In the genomic region with DNA sequence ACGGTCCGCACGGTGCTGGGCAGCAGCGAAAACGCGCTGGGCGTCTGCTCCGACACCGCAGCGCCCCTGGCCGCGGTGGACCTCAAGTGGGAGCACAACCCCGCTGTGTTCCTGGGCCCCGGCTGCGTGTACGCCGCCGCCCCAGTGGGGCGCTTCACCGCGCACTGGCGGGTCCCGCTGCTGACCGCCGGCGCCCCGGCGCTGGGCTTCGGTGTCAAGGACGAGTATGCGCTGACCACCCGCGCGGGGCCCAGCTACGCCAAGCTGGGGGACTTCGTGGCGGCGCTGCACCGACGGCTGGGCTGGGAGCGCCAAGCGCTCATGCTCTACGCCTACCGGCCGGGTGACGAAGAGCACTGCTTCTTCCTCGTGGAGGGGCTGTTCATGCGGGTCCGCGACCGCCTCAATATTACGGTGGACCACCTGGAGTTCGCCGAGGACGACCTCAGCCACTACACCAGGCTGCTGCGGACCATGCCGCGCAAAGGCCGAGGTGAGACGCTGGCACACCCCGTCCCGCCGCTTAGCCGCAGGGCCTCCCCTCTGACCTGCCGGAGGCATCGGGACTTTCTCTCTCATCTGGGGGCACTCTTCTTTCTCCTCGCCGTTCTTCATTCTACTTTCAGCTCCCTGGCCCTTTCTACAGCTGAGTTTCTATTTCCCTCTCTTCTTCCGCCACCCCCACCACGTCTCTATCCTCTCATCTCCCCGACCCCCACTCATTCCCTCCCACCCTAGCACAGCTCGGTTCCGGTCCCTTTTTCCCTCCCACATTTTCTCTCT, we compare ENCODE assay signal across 6 cellular contexts. TPM values are rescaled to one million over a fixed set of nuclear protein-coding genes. Genes with fewer than 3 reads are reported as not detected.
A peak's percentile ranks its signal among the peaks of the same experiment; 100 is the strongest.
DNase-seq lines count a peak whose midpoint lies in the region; TF ChIP-seq lines count a peak whose summit lies in the region.

No MANE protein-coding gene starts in this region.

- H3K4me1 ChIP-seq in neuronal stem cell (ENCODE audit: control insufficient read depth in 2 of 2, insufficient read depth in 1 of 2, low read depth in 1 of 2, low read length in 2 of 2) (peaks cover 8 to 11% of the 10 kb centered on the region in 2 donors), adrenal gland (replicated peaks in 1 of 2) (peaks cover 20% of the 10 kb centered on the region in 2 donors)

- TF ChIP-seq CTCF in cardiac fibroblast (IDR thresholded peaks at IDR 0.05; ENCODE audit: low read depth, low read length) (peak; percentile 19), adrenal gland (IDR thresholded peaks at IDR 0.05) (peak in 3 of 6 experiments; percentile 12 to 25 (median 14))

- WGBS in neuronal stem cell (ENCODE audit: extremely low coverage in 2 of 2, insufficient read length in 2 of 2, insufficient replicate concordance in 1 of 2), 2 donors = no CpG with 5 or more reads among the region's 73 CpGs
- 12 to 35% (median 19%) methylated on average over 18 to 73 of the region's 73 CpGs for WGBS in adrenal gland, 4 donors

- H3K9me3 ChIP-seq in neuronal stem cell (replicated peaks in 1 of 2; ENCODE audit: control insufficient read depth in 2 of 2, insufficient read depth in 1 of 2, low read depth in 1 of 2, low read length in 2 of 2) = peaks cover 0 to 2% of the 10 kb centered on the region in 2 donors
- H3K9me3 ChIP-seq in adrenal gland (replicated peaks in 1 of 3) = no peaks in the 10 kb centered on the region

- H2AFZ ChIP-seq in neuronal stem cell (ENCODE audit: low read length) = peak overlapping the region; percentile 91

- no peak overlapping the region for H4K91ac ChIP-seq in neuronal stem cell (ENCODE audit: low read depth, low read length, poor library complexity)

- peak overlapping the region; percentile 91 for H3K14ac ChIP-seq in neuronal stem cell (ENCODE audit: low read length)

- H3K27ac ChIP-seq in neuronal stem cell (replicated peaks; ENCODE audit: low read length) (no peak overlapping the region), adrenal gland (peak overlapping the region in 2 of 5 donors; percentile 47 to 56)

- peaks cover 3% of the 10 kb centered on the region for H3K79me1 ChIP-seq in neuronal stem cell (ENCODE audit: low read depth, low read length)

- H2AK5ac ChIP-seq in neuronal stem cell (ENCODE audit: low read depth, low read length) = no peak overlapping the region

- peak overlapping the region; percentile 57 for H2BK5ac ChIP-seq in neuronal stem cell (ENCODE audit: low read length)

- H3K4ac ChIP-seq in neuronal stem cell (ENCODE audit: low read length) = no peak overlapping the region

- peak overlapping the region; percentile 9 for H4K8ac ChIP-seq in neuronal stem cell (ENCODE audit: low read depth, low read length)

- H3K4me3 ChIP-seq in cardiac fibroblast (replicated peaks in 1 of 2; ENCODE audit: low read depth in 2 of 2, low read length in 2 of 2) (peak overlapping the region; percentile 40 to 61), neuronal stem cell (ENCODE audit: low read length in 2 of 2) (peak overlapping the region; percentile 31 to 81), adrenal gland (peak overlapping the region in 2 of 4 donors; percentile 49 to 78)

- peak overlapping the region; percentile 93 for H2BK15ac ChIP-seq in neuronal stem cell (ENCODE audit: low read length)

- H3K9ac ChIP-seq in neuronal stem cell (ENCODE audit: low read depth, low read length, poor library complexity) = peak overlapping the region; percentile 92

- H3K23ac ChIP-seq in neuronal stem cell (ENCODE audit: low read depth, low read length, poor library complexity) = peak overlapping the region; percentile 99

- DNase-seq in NOMO-1 treated with dmso at 0.1 percent for 144 hours (lab: John Stamatoyannopoulos, UW; ENCODE audit: unreplicated experiment) (peak; percentile 9), cardiac fibroblast (ENCODE audit: low read depth in 2 of 2) (peak; percentile 12 to 19), neuronal stem cell (ENCODE audit: low spot score) (no peak), NCI-H1436 treated with DMSO at 0.1 percent for 48 hours (lab: John Stamatoyannopoulos, UW) (no peak), adrenal gland (no peak), Ammon's horn (ENCODE audit: low spot score) (no peak)

- peak overlapping the region; percentile 96 for H3K18ac ChIP-seq in neuronal stem cell (ENCODE audit: low read length)

- intact Hi-C loops in adrenal gland (cut with DNase I) = loop anchor here (2.0 to 10.0 kb wide), 5 partner anchors 69 to 305 kb away; partner anchors contain the start of genes RAB13 (in 1 of the 2) and SLC27A3 (in 1 of the 2)

- H3K36me3 ChIP-seq in neuronal stem cell (replicated peaks in 1 of 2; ENCODE audit: control insufficient read depth in 2 of 2, insufficient read depth in 2 of 2, low read length in 2 of 2) (no peaks in the 10 kb centered on the region), adrenal gland (replicated peaks in 1 of 2) (no peaks in the 10 kb centered on the region)

- H3K27me3 ChIP-seq in neuronal stem cell (ENCODE audit: control insufficient read depth in 3 of 3, insufficient read depth in 3 of 3, low read depth in 1 of 3, low read length in 3 of 3) = peaks cover 20 to 64% (median 40%) of the 10 kb centered on the region in 3 experiments
- no peaks in the 10 kb centered on the region for H3K27me3 ChIP-seq in adrenal gland

- H2BK12ac ChIP-seq in neuronal stem cell (ENCODE audit: low read length) = peak overlapping the region; percentile 78

- peak overlapping the region; percentile 92 for H2BK120ac ChIP-seq in neuronal stem cell (ENCODE audit: low read depth, low read length)

- TF ChIP-seq POLR2A in adrenal gland (IDR thresholded peaks at IDR 0.05) = no peak

- peak overlapping the region; percentile 90 for H3K4me2 ChIP-seq in neuronal stem cell (ENCODE audit: insufficient read depth, low read length, poor library complexity, severe bottlenecking)

RNA-seq across cellular contexts. Expression of gene NPR1, which starts 1.0 kb away (rescaled TPM):
- polyA plus RNA-seq in neuronal stem cell (2013, experiment 1 of 2) = 0.74 TPM
- 0.76 TPM for polyA plus RNA-seq in neuronal stem cell (2013, experiment 2 of 2)
- 10 to 100 TPM; 15.9 to 29.3 (median 19.6) TPM for total RNA-seq in adrenal gland
- 10 to 100 TPM; 10.4 to 47.9 (median 39.4) TPM for polyA plus RNA-seq in adrenal gland

RNA-seq across cellular contexts. Expression of gene ILF2, which starts 8.7 kb away (rescaled TPM):
- polyA plus RNA-seq in neuronal stem cell (2013, experiment 1 of 2) = 342 TPM
- 328 TPM for polyA plus RNA-seq in neuronal stem cell (2013, experiment 2 of 2)
- total RNA-seq in adrenal gland = 100 to 1,000 TPM in 5 of 8 donors, 10 to 100 TPM in 3; 77.7 to 192 (median 105) TPM
- 100 to 1,000 TPM in 1 of 3 donors, 10 to 100 TPM in 2; 42.2 to 397 (median 45.6) TPM for polyA plus RNA-seq in adrenal gland

RNA-seq across cellular contexts. Expression of gene SNAPIN, which starts 21.0 kb away (rescaled TPM):
- polyA plus RNA-seq in neuronal stem cell (2013, experiment 1 of 2) = 50.9 TPM
- polyA plus RNA-seq in neuronal stem cell (2013, experiment 2 of 2) = 51.1 TPM
- total RNA-seq in adrenal gland = 100 to 1,000 TPM in 3 of 8 donors, 10 to 100 TPM in 5; 48.3 to 176 (median 85.3) TPM
- polyA plus RNA-seq in adrenal gland = 10 to 100 TPM; 37.7 to 50.8 (median 40.6) TPM

RNA-seq across cellular contexts. Expression of gene CHTOP, which starts 45.7 kb away (rescaled TPM):
- 77.4 TPM for polyA plus RNA-seq in neuronal stem cell (2013, experiment 1 of 2)
- polyA plus RNA-seq in neuronal stem cell (2013, experiment 2 of 2) = 76.9 TPM
- 10 to 100 TPM; 35.5 to 74.9 (median 55.8) TPM for total RNA-seq in adrenal gland
- 10 to 100 TPM; 59.1 to 83.3 (median 71.2) TPM for polyA plus RNA-seq in adrenal gland

RNA-seq across cellular contexts. Expression of gene INTS3, which starts 48.3 kb away (rescaled TPM):
- 24.8 TPM for polyA plus RNA-seq in neuronal stem cell (2013, experiment 1 of 2)
- polyA plus RNA-seq in neuronal stem cell (2013, experiment 2 of 2) = 24.2 TPM
- total RNA-seq in adrenal gland = 10 to 100 TPM; 40.7 to 88.1 (median 58.3) TPM
- 100 to 1,000 TPM in 2 of 3 donors, 10 to 100 TPM in 1; 60.2 to 148 (median 114) TPM for polyA plus RNA-seq in adrenal gland

Comparison
In these comparisons a context has a peak if more than half of its experiments do, and no peak if none do; other contexts are left out.
1. DNase-seq: peak in NOMO-1 treated with dmso at 0.1 percent for 144 hours (single experiment) and cardiac fibroblast (2 of 2); none in neuronal stem cell (single experiment), NCI-H1436 treated with DMSO at 0.1 percent for 48 hours (single experiment), adrenal gland (0 of 7) and Ammon's horn (single experiment).